ENCODE assay signal across 12 cellular contexts in genomic region chr16:82329070-82329469, GRCh38.
"Had no signal": no experiment of that assay in that cellular context is flagged by ENCODE, and none has a peak within 500 bp of the region (broad histone marks: within the 10 kb centered on the region; RNA-seq: fewer than 3 reads in every experiment).

No MANE protein-coding gene starts in this region.

- DNase-seq: activated CD4-positive, alpha-beta T cell treated with anti-CD3 and anti-CD28 coated beads for 1 hour; activated gamma-delta T cell; cerebellar nuclear complex; cortex of kidney; gastrocnemius medialis; heart left ventricle; left colon; stimulated activated naive B cell treated with anti-CD40 and anti-IgM and Interleukin-4, amounts not matched to agents 10 μg/mL and 1 μg/mL and 100 μg/mL, for 72 hours; T-helper 2 cell; WERI-Rb-1 had no signal

- ATAC-seq: esophagus mucosa; heart left ventricle; left colon; natural killer cell treated with Interleukin-12 subunit alpha and Interleukin-12 subunit beta and Interleukin-15 and Interleukin-18, amount 100 ng/mL, for 72 hours; stimulated activated naive B cell treated with anti-CD40 and anti-IgM and Interleukin-4, amounts not matched to agents 10 μg/mL and 1 μg/mL and 100 μg/mL, for 72 hours had no signal
